13 cellular contexts compared by ENCODE assay signal in genomic region chr9:91157891-91158660, GRCh38.
"Had no signal": no experiment of that assay in that cellular context is flagged by ENCODE, and none has a peak within 500 bp of the region (broad histone marks: within the 10 kb centered on the region; RNA-seq: fewer than 3 reads in every experiment).

No MANE protein-coding gene starts in this region.

- H3K27ac Mint-ChIP-seq: activated B cell treated with CpG ODN at 0.5 μM for 24 hours; activated T-cell treated with anti-CD3 and anti-CD28 coated beads, Interleukin-2, amount 50 U/mL, for 72 hours had no signal

- DNase-seq: activated B cell treated with CpG ODN at 0.5 μM for 24 hours; activated gamma-delta T cell treated with Interleukin-2 at 50 U/mL for 16 hours; activated T-cell treated with anti-CD3 and anti-CD28 coated beads, Interleukin-2, amount 50 U/mL, for 72 hours; amygdala; dorsolateral prefrontal cortex; left cardiac atrium; spleen; stimulated activated CD4-positive, alpha-beta T cell treated with anti-CD3 and anti-CD28 coated beads, Interleukin-4, amount 100 ng/mL, for 4 hours; stimulated activated naive CD4-positive, alpha-beta T cell treated with Interleukin-2 at 50 U/mL for 16 hours had no signal

- H3K36me3 Mint-ChIP-seq: naive thymus-derived CD8-positive, alpha-beta T cell had no signal

- H3K36me3 ChIP-seq: cardiac muscle cell, neutrophil, spleen had no signal

- H3K9me3 ChIP-seq: neutrophil had no signal

- H3K9me3 Mint-ChIP-seq: activated B cell treated with CpG ODN at 0.5 μM for 24 hours; activated T-cell treated with anti-CD3 and anti-CD28 coated beads, Interleukin-2, amount 50 U/mL, for 72 hours; naive thymus-derived CD8-positive, alpha-beta T cell had no signal

- H3K4me3 ChIP-seq: cardiac muscle cell, dorsolateral prefrontal cortex, spleen, tibial nerve had no signal

- H3K27ac ChIP-seq: cardiac muscle cell, dorsolateral prefrontal cortex, neutrophil had no signal

- H3K27me3 ChIP-seq: cardiac muscle cell, dorsolateral prefrontal cortex, neutrophil, spleen, tibial nerve had no signal

- H3K4me3 Mint-ChIP-seq: activated B cell treated with CpG ODN at 0.5 μM for 24 hours; activated T-cell treated with anti-CD3 and anti-CD28 coated beads, Interleukin-2, amount 50 U/mL, for 72 hours; naive thymus-derived CD8-positive, alpha-beta T cell had no signal

- H3K27me3 Mint-ChIP-seq: activated B cell treated with CpG ODN at 0.5 μM for 24 hours; naive thymus-derived CD8-positive, alpha-beta T cell had no signal
